In the genomic region with DNA sequence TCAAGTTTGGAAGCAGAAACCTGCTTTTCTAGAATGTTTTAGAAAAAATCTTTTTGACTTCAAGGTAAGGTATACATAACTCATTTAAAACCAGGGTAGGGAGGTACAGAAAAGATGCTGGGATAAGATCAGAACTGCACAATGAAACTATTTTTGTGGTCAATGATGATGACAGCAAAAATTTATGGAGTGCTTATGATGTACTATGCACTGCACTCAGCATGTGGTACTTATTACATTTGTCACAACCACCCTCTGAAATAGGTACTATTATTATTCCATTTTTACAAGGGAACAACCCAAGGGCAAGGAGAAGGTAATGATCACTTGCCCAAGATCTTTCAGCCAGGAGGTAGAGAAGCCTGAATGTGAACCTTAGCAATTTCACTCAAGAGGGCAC, we compare ENCODE assay signal across 17 cellular contexts. TPM values are rescaled to one million over a fixed set of nuclear protein-coding genes. Genes with fewer than 3 reads are reported as not detected.
DNase-seq lines count a peak whose midpoint lies in the region; TF ChIP-seq lines count a peak whose summit lies in the region.
"Had no signal": no experiment of that assay in that cellular context is flagged by ENCODE, and none has a peak within 500 bp of the region (broad histone marks: within the 10 kb centered on the region; RNA-seq: fewer than 3 reads in every experiment).

No MANE protein-coding gene starts in this region.

- CTCF ChIA-PET in Caco-2 (lab: Charles Lee) = no interaction called here

- TF ChIP-seq CTCF in brain (conservative IDR thresholded peaks at IDR 0.05) (no peak), Caco-2 (IDR thresholded peaks at IDR 0.05; ENCODE audit: insufficient read depth in 1 of 2, low read depth in 1 of 2, low read length in 1 of 2, severe bottlenecking in 1 of 2, unreplicated experiment in 1 of 2) (no peak)

- H3K4me1 Mint-ChIP-seq in brain = peaks cover 82% of the 10 kb centered on the region
- H3K4me1 Mint-ChIP-seq in Caco-2 (ENCODE audit: low read depth, unreplicated experiment) = no peaks in the 10 kb centered on the region
- H3K4me1 Mint-ChIP-seq: CD14-positive monocyte had no signal

- no TSS peak for BruUV-seq in Caco-2 (replicated peaks; lab: Mats Ljungman, UMichigan)

- H3K4me3 Mint-ChIP-seq in brain = peak overlapping the region in 1 of 5 experiments; percentile 10
- no peak overlapping the region for H3K4me3 Mint-ChIP-seq in Caco-2 (ENCODE audit: unreplicated experiment)
- H3K4me3 Mint-ChIP-seq: CD14-positive monocyte had no signal

- no peaks in the 10 kb centered on the region for H3K36me3 ChIP-seq in Caco-2 (ENCODE audit: control insufficient read depth, insufficient read depth, low read length)

- in situ Hi-C loops in ACHN (cut with HindIII; ENCODE audit: low pct_ligation_motif_present, low pct_unique_long_range_greater_than_20kb, low sequenced_read_pairs) = no loop called here

- no peak overlapping the region for H3K4me3 ChIP-seq in Caco-2 (ENCODE audit: low read depth, low read length)
- H3K4me3 ChIP-seq: A549 had no signal

- no peaks in the 10 kb centered on the region for H3K9me3 ChIP-seq in Caco-2
- H3K9me3 ChIP-seq: A549 had no signal

- POLR2A ChIA-PET in Caco-2 (lab: Charles Lee) = no interaction called here

- peak; percentile 40 for DNase-seq in DMS 273 (lab: John Stamatoyannopoulos, UW; ENCODE audit: unreplicated experiment)
- DNase-seq in NCI-H2227 (lab: John Stamatoyannopoulos, UW; ENCODE audit: unreplicated experiment) = peak; percentile 26
- DNase-seq in fibroblast of peridontal ligament (ENCODE audit: extremely low read depth) = peak; percentile 5
- DNase-seq in Caco-2 = no peak
- DNase-seq in head of caudate nucleus = no peak
- DNase-seq in ACHN = no peak
- no peak for DNase-seq in NCI-H146 treated with DMSO at 0.1 percent for 48 hours (lab: John Stamatoyannopoulos, UW; ENCODE audit: unreplicated experiment)
- DNase-seq: AML-193, DMS53, NCI-H1436 treated with DMSO at 0.1 percent for 48 hours, NCI-H226, NCI-H526 treated with DMSO at 0.1 percent for 48 hours, SW 1271 had no signal

- H3K27me3 ChIP-seq in Caco-2 (replicated peaks; ENCODE audit: control insufficient read depth, insufficient read depth, low read length) = no peaks in the 10 kb centered on the region

- H3K27me3 Mint-ChIP-seq in brain = no peaks in the 10 kb centered on the region
- H3K27me3 Mint-ChIP-seq in Caco-2 (ENCODE audit: insufficient read depth, unreplicated experiment) = peaks cover 8% of the 10 kb centered on the region

- intact Hi-C loops in Caco-2 (cut with micrococcal nuclease; ENCODE audit: unreplicated experiment) = no loop called here
- intact Hi-C loops in head of caudate nucleus (cut with DNase I) = no loop called here

- H3K27ac Mint-ChIP-seq in brain (peak overlapping the region in 3 of 5 experiments; percentile 34 to 60 (median 56)), Caco-2 (ENCODE audit: unreplicated experiment) (no peak overlapping the region)
- H3K27ac Mint-ChIP-seq: CD14-positive monocyte had no signal

- H3K4me1 ChIP-seq in Caco-2 = no peaks in the 10 kb centered on the region
- H3K4me1 ChIP-seq: A549 had no signal

- peaks cover 65% of the 10 kb centered on the region for H3K36me3 Mint-ChIP-seq in brain
- no peaks in the 10 kb centered on the region for H3K36me3 Mint-ChIP-seq in Caco-2 (ENCODE audit: insufficient read depth, unreplicated experiment)
- H3K36me3 Mint-ChIP-seq: CD14-positive monocyte had no signal

- H3K9me3 Mint-ChIP-seq in brain (peaks cover 0 to 6% (median 0%) of the 10 kb centered on the region in 5 experiments), Caco-2 (ENCODE audit: unreplicated experiment) (no peaks in the 10 kb centered on the region)

RNA-seq across cellular contexts. Expression of a gene that starts 8.0 kb away (rescaled TPM):
- polyA plus RNA-seq in brain (ENCODE audit: insufficient read depth, low read depth, low replicate concordance) = 228 TPM
- 0.09 TPM in 1 of 2 replicates, not detected in the other for total RNA-seq in Caco-2 (2022)
- total RNA-seq: OCI-LY7 had no signal
- polyA plus RNA-seq: CD14-positive monocyte had no signal

Comparison
In these comparisons a context has a peak if more than half of its experiments do, and no peak if none do; other contexts are left out.
1. DNase-seq: peak in DMS 273 (single experiment), NCI-H2227 (single experiment) and fibroblast of peridontal ligament (single experiment); none in Caco-2 (0 of 2), head of caudate nucleus (0 of 42), ACHN (single experiment) and NCI-H146 treated with DMSO at 0.1 percent for 48 hours (single experiment).